Comparison of ENCODE assay signal across 9 cellular contexts in genomic region chr4:147250062-147250461, GRCh38.
"Had no signal": no experiment of that assay in that cellular context is flagged by ENCODE, and none has a peak within 500 bp of the region (broad histone marks: within the 10 kb centered on the region; RNA-seq: fewer than 3 reads in every experiment).

No MANE protein-coding gene starts in this region.

- ATAC-seq: GM23338, HCT116 had no signal

- DNase-seq: GM23248, GOT3, H7, H9, HCEC 1CT, HFFc6 had no signal

- H3K27ac Mint-ChIP-seq: GM23338, H9, HFFc6 had no signal

- H3K4me1 ChIP-seq: HAP-1 had no signal

- H3K4me3 Mint-ChIP-seq: GM23338, H9, HFFc6 had no signal

- H3K36me3 ChIP-seq: HAP-1 had no signal

- H3K27ac ChIP-seq: GM23248 had no signal

- H3K4me2 ChIP-seq: GM23338 had no signal

- H3K4me3 ChIP-seq: GM23248, GM23338, HAP-1 had no signal

- H3K9ac ChIP-seq: GM23248 had no signal
